8 cellular contexts compared by ENCODE assay signal in genomic region chr2:152335016-152335850, GRCh38. TPM values are rescaled to one million over a fixed set of nuclear protein-coding genes. Genes with fewer than 3 reads are reported as not detected.
DNase-seq lines count a peak whose midpoint lies in the region; ATAC-seq, FAIRE-seq and TF ChIP-seq lines count a peak whose summit lies in the region.

Gene FMNL2 (plus strand): TSS chr2:152335174.

- no peaks in the 10 kb centered on the region for H3K4me1 ChIP-seq in GM12878 (ENCODE audit: control insufficient read depth, insufficient read depth, low read length)

- no peaks in the 10 kb centered on the region for H3K36me3 ChIP-seq in GM12878 (ENCODE audit: control insufficient read depth in 2 of 2, insufficient read depth in 2 of 2, low read length in 1 of 2)

- peak within 1 kb of the TSS; percentile 76 for H3K4me3 ChIP-seq in GM12878

- TF ChIP-seq POLR2A in GM12891 (IDR thresholded peaks at IDR 0.05; ENCODE audit: low read depth, low read length) (no peak), GM12878 (IDR thresholded peaks at IDR 0.05; ENCODE audit: low read depth, low read length) (0 out of 2 replicates have a peak, but pooled peaks have one; percentile 67)

- ATAC-seq in GM12878, result peak; percentile 90

- H3K79me2 ChIP-seq in GM12878 (ENCODE audit: control insufficient read depth, insufficient read depth, low read length), result peaks cover 14% of the 10 kb centered on the region

- DNase-seq in GM12891 (ENCODE audit: insufficient read length, low spot score) (peak; percentile 71), HCEC 1CT (peak; percentile 78), LoVo (ENCODE audit: low spot score) (peak; percentile 83), SK-MEL-5 (ENCODE audit: low read depth, low spot score) (peak; percentile 86), GM12878 (ENCODE audit: low read depth, low spot score) (peak; percentile 24), hippocampal formation (lab: John Stamatoyannopoulos, UW) (peak; percentile 83 to 92), pulmonary artery endothelial cell (ENCODE audit: low read depth, low spot score) (peak; percentile 29), NAMALWA (ENCODE audit: low spot score) (no peak)

- intact Hi-C loops in GM12878 (cut with micrococcal nuclease; ENCODE audit: unreplicated experiment), result loop anchor here (2.0 to 5.0 kb wide), 9 partner anchors 72 to 302 kb away; partner anchors contain the start of gene STAM2

- FAIRE-seq in GM12891 (lab: Jason Lieb, UNC), result peak; percentile 85
- no peak for FAIRE-seq in GM12878 (lab: Jason Lieb, UNC)

- H2AFZ ChIP-seq in GM12878 (ENCODE audit: control insufficient read depth, low read depth, low read length), result peak within 1 kb of the TSS; percentile 92

- RAD21 ChIA-PET in GM12878 (lab: Charles Lee; ENCODE audit: unreplicated experiment), result interaction anchor here (0.6 to 3.4 kb wide), 16 partner anchors 15 to 279 kb away, joined by 3 to 17 read pairs (median 4); no protein-coding TSS in a partner anchor

- peak within 1 kb of the TSS; percentile 62 for H3K9ac ChIP-seq in GM12878 (ENCODE audit: control insufficient read depth, insufficient read depth, low read length)

- SMC1A ChIA-PET in GM12878 (lab: Charles Lee; ENCODE audit: uncharacterized antibody, unreplicated experiment), result interaction anchor here (0.9 to 3.3 kb wide), 5 partner anchors 72 to 300 kb away, joined by 3 to 21 read pairs (median 4); no protein-coding TSS in a partner anchor

- no peaks in the 10 kb centered on the region for H3K9me3 ChIP-seq in GM12878 (replicated peaks; ENCODE audit: control insufficient read depth, insufficient read depth, low read length)

- under 1% methylated on average over 60 of the region's 103 CpGs for WGBS in GM12878 (ENCODE audit: insufficient coverage, insufficient replicate concordance, low lambda C conversion rate, missing lambda C conversion rate)

- peak within 1 kb of the TSS; percentile 66 for H3K4me2 ChIP-seq in GM12878 (ENCODE audit: control insufficient read depth, insufficient read depth)

- TF ChIP-seq RAD21 in GM12878 (IDR thresholded peaks at IDR 0.05; ENCODE audit: insufficient read depth, low read depth, low read length), result no peak

- no peak for TF ChIP-seq EP300 in GM12878 (IDR thresholded peaks at IDR 0.05; ENCODE audit: borderline replicate concordance in 1 of 2, control insufficient read depth in 1 of 2, low read depth in 2 of 2, low read length in 2 of 2)

- in situ Hi-C loops in SK-MEL-5 (cut with HindIII; ENCODE audit: low pct_unique_long_range_greater_than_20kb, low sequenced_read_pairs) (no loop called here), GM12878 (cut with MboI) (loop anchor here (10.0 kb wide), 1 partner anchor 300 kb away; no protein-coding TSS in a partner anchor)

- BruUV-seq in GM12878 (replicated peaks; lab: Mats Ljungman, UMichigan), result no TSS peak

- POLR2A ChIA-PET in GM12878 (lab: Charles Lee), result interaction anchor here (1.2 kb wide), 1 partner anchor 278 kb away, joined by 4 read pairs; no protein-coding TSS in a partner anchor

- CTCF ChIA-PET in GM12878 (lab: Yijun Ruan, JAX), result interaction anchor here (1.1 to 2.5 kb wide), 4 partner anchors 72 to 300 kb away, joined by 3 to 13 read pairs (median 4); no protein-coding TSS in a partner anchor

- no peaks in the 10 kb centered on the region for H3K27me3 ChIP-seq in GM12878 (replicated peaks in 1 of 2; ENCODE audit: control insufficient read depth in 2 of 2, insufficient read depth in 2 of 2, low read length in 1 of 2)

- no peaks in the 10 kb centered on the region for H4K20me1 ChIP-seq in GM12878 (ENCODE audit: control insufficient read depth, insufficient read depth)

- 0 out of 6 replicates have a peak, but pooled peaks of 1 of the 3 experiments have one; percentile 5 for TF ChIP-seq CTCF in GM12878 (IDR thresholded peaks at IDR 0.05 in 2 of 3, conservative IDR thresholded peaks at IDR 0.05 in 1 of 3; ENCODE audit: control insufficient read depth in 2 of 3, extremely low read depth in 1 of 3, insufficient read depth in 1 of 3, low read depth in 3 of 3, low read length in 3 of 3)

- peak within 1 kb of the TSS; percentile 35; the same call in 1 of the 2 replicates for H3K27ac ChIP-seq in GM12878 (ENCODE audit: control insufficient read depth, insufficient read depth)

TF ChIP-seq in GM12891, 5 proteins besides CTCF, POLR2A, EP300 and RAD21:
- TF ChIP-seq SPI1 (IDR thresholded peaks at IDR 0.05; ENCODE audit: low read depth, low read length) (no peak), TAF1 (IDR thresholded peaks at IDR 0.05; ENCODE audit: low read depth, low read length) (peak; percentile 41; the same call in 1 of the 2 replicates)

TF ChIP-seq in GM12878, 131 proteins besides CTCF, POLR2A, EP300 and RAD21 (continues in another document):
- TF ChIP-seq RUNX3 (IDR thresholded peaks at IDR 0.05; ENCODE audit: low read length) (no peak), WRNIP1 (IDR thresholded peaks at IDR 0.05; ENCODE audit: borderline replicate concordance, low read depth, low read length) (no peak), TBL1XR1 (IDR thresholded peaks at IDR 0.05; ENCODE audit: low read depth, low read length) (no peak), NKRF (conservative IDR thresholded peaks at IDR 0.05) (peak; percentile 72), CREM (IDR thresholded peaks at IDR 0.05; ENCODE audit: low read depth) (peak; percentile 80), EGR1 (IDR thresholded peaks at IDR 0.05; ENCODE audit: borderline replicate concordance in 1 of 2, low read depth in 2 of 2, low read length in 2 of 2) (peak in 1 of 2 experiments; percentile 82; a peak in 2 of 3 replicates), RB1 (IDR thresholded peaks at IDR 0.05; ENCODE audit: borderline replicate concordance) (0 out of 2 replicates have a peak, but pooled peaks have one; percentile 30), SMC3 (IDR thresholded peaks at IDR 0.05; ENCODE audit: borderline replicate concordance, low read length) (no peak), TAF1 (IDR thresholded peaks at IDR 0.05; ENCODE audit: borderline replicate concordance, low read depth, low read length) (peak; percentile 76), EZH2 (IDR thresholded peaks at IDR 0.05; ENCODE audit: borderline replicate concordance, control insufficient read depth, low read depth, low read length) (no peak)

RNA-seq across cellular contexts. Expression of gene FMNL2, which starts in this region (rescaled TPM):
- 1.2 TPM for polyA plus RNA-seq in GM12891 (2012; ENCODE audit: low read depth, missing spikeins)
- 50.8 and 57.5 TPM in 2 replicates for total RNA-seq in SK-MEL-5 (2014; rRNA removed; shearing (Covaris generic))
- 49.2 and 68.3 TPM in 2 replicates for polyA plus RNA-seq in SK-MEL-5 (2015; cell fraction: cytosol; rRNA removed)
- polyA plus RNA-seq in SK-MEL-5 (2015; cell fraction: nucleus; rRNA removed), result 181 and 223 TPM in 2 replicates
- 99.8 and 111 TPM in 2 replicates for total RNA-seq in GM12878 (2013; cell fraction: nucleolus; rRNA removed)
- 0.34 and 0.71 TPM in 2 replicates for total RNA-seq in GM12878 (2014; rRNA removed)
- total RNA-seq in GM12878 (2014; rRNA removed; fragmentation: Illumina TruSeq; extraction: Trizol), result 0.36 and 0.37 TPM in 2 replicates
- 0.53 and 0.64 TPM in 2 replicates for total RNA-seq in GM12878 (2021)
- 1.1 TPM for polyA plus RNA-seq in GM12878 (2011; ENCODE audit: low read depth)
- 9.9 and 13.7 TPM in 2 replicates for polyA plus RNA-seq in GM12878 (2011; rRNA removed)
- polyA plus RNA-seq in GM12878 (2011; cell fraction: cytosol; rRNA removed), result 2.3 and 2.7 TPM in 2 replicates
- polyA plus RNA-seq in GM12878 (2011; cell fraction: nucleus; rRNA removed), result 19.2 and 21.3 TPM in 2 replicates
- polyA plus RNA-seq in GM12878 (2012), result 1.5 and 2.5 TPM in 2 replicates
- 0.43 and 0.51 TPM in 2 replicates for polyA plus RNA-seq in GM12878 (2014; fragmentation: Illumina TruSeq; extraction: Trizol)
- polyA plus RNA-seq in GM12878 (2014; fragmentation: Nextera tagmentation; extraction: Ambion mirVana), result under 1 TPM; 0.13 to 0.19 TPM
- 0.24 and 0.35 TPM in 2 replicates for polyA plus RNA-seq in GM12878 (2014; rRNA removed)
- under 1 TPM; 0.30 to 0.35 TPM for polyA plus RNA-seq in GM12878 (2016; fragmentation: Nextera tagmentation; extraction: Ambion mirVana)
- polyA minus RNA-seq in GM12878 (2011; rRNA and poly(A)+ RNA removed), result 5.7 and 9.1 TPM in 2 replicates
- polyA minus RNA-seq in GM12878 (2011; cell fraction: cytosol; rRNA and poly(A)+ RNA removed), result 1.6 and 2.3 TPM in 2 replicates
- polyA minus RNA-seq in GM12878 (2011; cell fraction: nucleus; rRNA and poly(A)+ RNA removed), result 8.1 and 8.4 TPM in 2 replicates
- 26.6 and 27.0 TPM in 2 replicates for total RNA-seq in pulmonary artery endothelial cell
